22 cellular contexts compared by ENCODE assay signal in the genomic region with DNA sequence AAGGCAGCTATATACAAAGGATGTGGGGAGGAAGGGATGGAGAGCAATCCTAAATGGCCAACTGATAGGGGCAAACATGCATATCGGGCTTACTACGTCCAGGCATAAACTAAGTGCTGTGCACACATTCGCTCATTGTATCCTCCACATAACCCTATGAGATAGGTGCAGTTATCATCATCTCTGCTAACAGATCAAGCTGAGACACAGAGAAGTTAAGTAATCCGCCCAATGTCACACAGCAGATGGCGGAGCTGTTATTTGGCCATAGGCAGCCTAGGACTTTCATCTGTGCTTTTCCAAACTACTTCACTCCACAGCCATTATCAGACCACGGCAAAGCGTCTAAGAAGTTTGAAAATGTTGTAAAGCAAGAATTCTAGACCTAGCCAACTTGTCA.
"Had no signal": no experiment of that assay in that cellular context is flagged by ENCODE, and none has a peak within 500 bp of the region (broad histone marks: within the 10 kb centered on the region; RNA-seq: fewer than 3 reads in every experiment).

No MANE protein-coding gene starts in this region.

- H3K4me2 ChIP-seq: SK-N-SH had no signal

- DNase-seq: Kasumi-1, KG1, MM.1S, NCI-H1092 treated with DMSO at 0.1 percent for 48 hours, NCI-H1436, NCI-H187, NCI-H2029, NCI-H2081 treated with DMSO at 0.1 percent for 48 hours, NCI-H2171, NCI-H226, NCI-H446, NCI-H510A, NCI-H524 treated with DMSO at 0.1 percent for 48 hours, NCI-H69, NCI-H774, SHP77, SK-N-SH, SW 1271 had no signal

- FAIRE-seq: HTR-8/SVneo had no signal

- H3K27ac ChIP-seq: HL-60, RWPE1 had no signal

- ATAC-seq: Panc1 had no signal

- H3K9ac ChIP-seq: SK-N-SH had no signal

- H3K9me3 ChIP-seq: SK-N-SH had no signal
